8 cellular contexts compared by ENCODE assay signal in genomic region chr10:129465796-129466702, GRCh38. TPM values are rescaled to one million over a fixed set of nuclear protein-coding genes. Genes with fewer than 3 reads are reported as not detected.
DNase-seq lines count a peak whose midpoint lies in the region; ATAC-seq and TF ChIP-seq lines count a peak whose summit lies in the region.

No MANE protein-coding gene starts in this region.

- POLR2A ChIA-PET in T-cell (lab: Charles Lee): no interaction called here

- H3K9me3 ChIP-seq in heart right ventricle: no peaks in the 10 kb centered on the region

- peak in 2 of 4 experiments; percentile 2 for ATAC-seq in T-cell (replicated peaks in 1 of 4)
- ATAC-seq in heart right ventricle: peak in 6 of 8 donors; percentile 10 to 54 (median 24)
- ATAC-seq in stimulated activated memory B cell treated with anti-CD40 and anti-IgM and Interleukin-4, amounts not matched to agents 10 μg/mL and 1 μg/mL and 100 μg/mL, for 72 hours: peak; percentile 13

- peaks cover 10% of the 10 kb centered on the region for H3K4me1 Mint-ChIP-seq in activated naive CD4-positive, alpha-beta T cell treated with anti-CD3 and anti-CD28 coated beads, Interleukin-2, amount 10 ng/mL, durations not matched to agents 7 days and 5 days
- peaks cover 7 to 15% (median 11%) of the 10 kb centered on the region in 3 donors for H3K4me1 Mint-ChIP-seq in T-cell
- peaks cover 33% of the 10 kb centered on the region for H3K4me1 Mint-ChIP-seq in stimulated activated memory B cell treated with anti-CD40 and anti-IgM and Interleukin-4, amounts not matched to agents 10 μg/mL and 1 μg/mL and 100 μg/mL, for 72 hours

- DNase-seq in activated naive CD4-positive, alpha-beta T cell treated with anti-CD3 and anti-CD28 coated beads, Interleukin-2, amount 10 ng/mL, durations not matched to agents 7 days and 5 days: no peak
- DNase-seq in activated naive CD4-positive, alpha-beta T cell (lab: John Stamatoyannopoulos, UW): no peak
- DNase-seq in T-cell (peak in 2 of 34 experiments; percentile 5 to 7), heart right ventricle (no peak), Kasumi-1 (lab: John Stamatoyannopoulos, UW) (no peak), NCI-H526 (lab: John Stamatoyannopoulos, UW) (no peak), iPS-NIHi11 (ENCODE audit: low spot score) (no peak)

- H3K9me3 Mint-ChIP-seq in activated naive CD4-positive, alpha-beta T cell treated with anti-CD3 and anti-CD28 coated beads, Interleukin-2, amount 10 ng/mL, durations not matched to agents 7 days and 5 days: no peaks in the 10 kb centered on the region
- H3K9me3 Mint-ChIP-seq in T-cell: no peaks in the 10 kb centered on the region
- no peaks in the 10 kb centered on the region for H3K9me3 Mint-ChIP-seq in stimulated activated memory B cell treated with anti-CD40 and anti-IgM and Interleukin-4, amounts not matched to agents 10 μg/mL and 1 μg/mL and 100 μg/mL, for 72 hours

- H3K4me3 ChIP-seq in heart right ventricle: peak overlapping the region in 9 of 10 donors; percentile 63 to 96 (median 80)

- H3K4me3 Mint-ChIP-seq in activated naive CD4-positive, alpha-beta T cell treated with anti-CD3 and anti-CD28 coated beads, Interleukin-2, amount 10 ng/mL, durations not matched to agents 7 days and 5 days: peak overlapping the region; percentile 57
- peak overlapping the region; percentile 73 to 84 (median 74) for H3K4me3 Mint-ChIP-seq in T-cell
- peak overlapping the region; percentile 77 for H3K4me3 Mint-ChIP-seq in stimulated activated memory B cell treated with anti-CD40 and anti-IgM and Interleukin-4, amounts not matched to agents 10 μg/mL and 1 μg/mL and 100 μg/mL, for 72 hours

- no peak overlapping the region for H3K27ac Mint-ChIP-seq in activated naive CD4-positive, alpha-beta T cell treated with anti-CD3 and anti-CD28 coated beads, Interleukin-2, amount 10 ng/mL, durations not matched to agents 7 days and 5 days
- H3K27ac Mint-ChIP-seq in T-cell: peak overlapping the region in 1 of 2 donors; percentile 78
- peak overlapping the region; percentile 91 for H3K27ac Mint-ChIP-seq in stimulated activated memory B cell treated with anti-CD40 and anti-IgM and Interleukin-4, amounts not matched to agents 10 μg/mL and 1 μg/mL and 100 μg/mL, for 72 hours

- H3K4me1 ChIP-seq in heart right ventricle: peaks cover 4 to 19% (median 15%) of the 10 kb centered on the region in 9 donors

- peaks cover 0 to 9% (median 0%) of the 10 kb centered on the region in 9 donors for H3K36me3 ChIP-seq in heart right ventricle

- no peak for TF ChIP-seq CTCF in heart right ventricle (IDR thresholded peaks at IDR 0.05)

- intact Hi-C loops in heart right ventricle (cut with DNase I): loop anchor here in 1 of 10 donors (10.0 kb wide), 1 partner anchor 509 kb away; no protein-coding TSS in a partner anchor

- 76 to 84% methylated on average over 21 of the region's 21 CpGs for WGBS in heart right ventricle, 2 donors

- peaks cover 5% of the 10 kb centered on the region for H3K36me3 Mint-ChIP-seq in activated naive CD4-positive, alpha-beta T cell treated with anti-CD3 and anti-CD28 coated beads, Interleukin-2, amount 10 ng/mL, durations not matched to agents 7 days and 5 days
- peaks cover 10% of the 10 kb centered on the region for H3K36me3 Mint-ChIP-seq in T-cell
- peaks cover 3% of the 10 kb centered on the region for H3K36me3 Mint-ChIP-seq in stimulated activated memory B cell treated with anti-CD40 and anti-IgM and Interleukin-4, amounts not matched to agents 10 μg/mL and 1 μg/mL and 100 μg/mL, for 72 hours

- H3K27me3 Mint-ChIP-seq in activated naive CD4-positive, alpha-beta T cell treated with anti-CD3 and anti-CD28 coated beads, Interleukin-2, amount 10 ng/mL, durations not matched to agents 7 days and 5 days: peaks cover 24% of the 10 kb centered on the region
- peaks cover 0 to 2% of the 10 kb centered on the region in 2 donors for H3K27me3 Mint-ChIP-seq in T-cell
- peaks cover under 1% of the 10 kb centered on the region for H3K27me3 Mint-ChIP-seq in stimulated activated memory B cell treated with anti-CD40 and anti-IgM and Interleukin-4, amounts not matched to agents 10 μg/mL and 1 μg/mL and 100 μg/mL, for 72 hours

- peak overlapping the region; percentile 37 to 96 (median 85) for H3K27ac ChIP-seq in heart right ventricle

- CTCF ChIA-PET in activated naive CD4-positive, alpha-beta T cell treated with anti-CD3 and anti-CD28 coated beads, Interleukin-2, amount 10 ng/mL, durations not matched to agents 7 days and 5 days (lab: Charles Lee): no interaction called here
- CTCF ChIA-PET in T-cell (lab: Charles Lee): interaction anchor here in 1 of 2 donors (0.9 kb wide), 1 partner anchor 670 kb away, joined by 3 read pairs; the partner anchor contains the start of gene GLRX3

- H3K27me3 ChIP-seq in heart right ventricle: no peaks in the 10 kb centered on the region

RNA-seq across cellular contexts. Expression of gene MGMT, which starts 1.0 kb away (rescaled TPM):
- total RNA-seq in T-cell (10 to 100 TPM; 16.6 to 24.6 (median 21.1) TPM), heart right ventricle (10 to 100 TPM in 8 of 10 donors, 1 to 10 TPM in 2; 8.4 to 17.8 (median 12.9) TPM)
- 10 to 100 TPM; 10.1 to 11.9 TPM for polyA plus RNA-seq in heart right ventricle
